In genomic region chr9:131707050-131707449, GRCh38 we compare ENCODE assay signal across 1 cellular context.
TF ChIP-seq lines count a peak whose summit lies in the region.

No MANE protein-coding gene starts in this region.

TF ChIP-seq in IMR-90, 13 proteins besides CTCF, POLR2A, EP300 and RAD21 (continued from another document):
- TF ChIP-seq, protein P1, sequence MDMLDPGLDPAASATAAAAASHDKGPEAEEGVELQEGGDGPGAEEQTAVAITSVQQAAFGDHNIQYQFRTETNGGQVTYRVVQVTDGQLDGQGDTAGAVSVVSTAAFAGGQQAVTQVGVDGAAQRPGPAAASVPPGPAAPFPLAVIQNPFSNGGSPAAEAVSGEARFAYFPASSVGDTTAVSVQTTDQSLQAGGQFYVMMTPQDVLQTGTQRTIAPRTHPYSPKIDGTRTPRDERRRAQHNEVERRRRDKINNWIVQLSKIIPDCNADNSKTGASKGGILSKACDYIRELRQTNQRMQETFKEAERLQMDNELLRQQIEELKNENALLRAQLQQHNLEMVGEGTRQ (IDR thresholded peaks at IDR 0.05; ENCODE audit: low read depth, low read length) = no peak
- no peak for TF ChIP-seq RCOR1 (IDR thresholded peaks at IDR 0.05; ENCODE audit: insufficient replicate concordance, low read length)
- TF ChIP-seq SMC3 (IDR thresholded peaks at IDR 0.05; ENCODE audit: low read depth, low read length) = no peak
